In the genomic region with DNA sequence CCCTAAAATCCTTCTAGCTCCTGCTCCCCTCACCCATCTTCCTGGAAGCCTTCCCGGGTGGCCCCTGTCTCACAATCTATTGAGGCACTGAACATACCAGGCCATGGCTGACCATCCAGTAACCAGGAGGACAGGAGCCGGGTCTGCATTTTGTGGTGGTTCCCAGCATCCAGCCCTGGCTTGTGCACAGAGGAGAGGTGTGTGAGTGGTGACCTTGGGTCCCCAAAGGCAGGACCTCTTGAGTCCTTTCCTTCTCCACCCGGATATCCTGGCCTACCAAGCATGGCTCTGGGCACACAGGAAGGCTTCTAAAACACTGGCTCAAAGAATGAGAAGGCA, we compare ENCODE assay signal across 9 cellular contexts. TPM values are rescaled to one million over a fixed set of nuclear protein-coding genes. Genes with fewer than 3 reads are reported as not detected.
DNase-seq lines count a peak whose midpoint lies in the region; ATAC-seq, FAIRE-seq and TF ChIP-seq lines count a peak whose summit lies in the region.
"Had no signal": no experiment of that assay in that cellular context is flagged by ENCODE, and none has a peak within 500 bp of the region (broad histone marks: within the 10 kb centered on the region; RNA-seq: fewer than 3 reads in every experiment).

No MANE protein-coding gene starts in this region.

- peak overlapping the region; percentile 89 for H3K4me3 Mint-ChIP-seq in activated B cell treated with CpG ODN at 0.5 μM for 24 hours
- no peak overlapping the region for H3K4me3 Mint-ChIP-seq in nephron progenitor cell

- H3K27ac ChIP-seq in HEK293 (ENCODE audit: extremely low read depth, low read depth, low read length) (peak overlapping the region; percentile 77), kidney (ENCODE audit: low read depth in 2 of 2, low read length in 2 of 2) (peak overlapping the region; percentile 10 to 69), stomach (peak overlapping the region; percentile 60 to 95 (median 89))

- CTCF ChIA-PET in HEK293 (lab: Yijun Ruan, JAX) (interaction anchor here (0.6 to 25.7 kb wide), 6 partner anchors 11 to 160 kb away, joined by 3 to 649 read pairs (median 6); a partner anchor contains a TSS), activated B cell treated with CpG ODN at 0.5 μM for 24 hours (lab: Charles Lee) (interaction anchor here (1.2 to 26.2 kb wide), 5 partner anchors 9 to 159 kb away, joined by 3 to 1146 read pairs (median 5); a partner anchor contains a TSS)

- H3K9me3 Mint-ChIP-seq in activated B cell treated with CpG ODN at 0.5 μM for 24 hours (no peaks in the 10 kb centered on the region), nephron progenitor cell (no peaks in the 10 kb centered on the region)

- intact Hi-C loops in activated B cell treated with CpG ODN at 0.5 μM for 24 hours (cut with micrococcal nuclease) (loop anchor here (2.0 to 5.0 kb wide), 4 partner anchors 247 to 663 kb away; a partner anchor contains a TSS), kidney (cut with DNase I) (no loop called here), stomach (cut with DNase I; ENCODE audit: low total_unique reads) (no loop called here)

- no peak for TF ChIP-seq EP300 in stomach (IDR thresholded peaks at IDR 0.05)

- no peak overlapping the region for H3K4me3 ChIP-seq in HEK293 (ENCODE audit: low read depth, low read length)
- peak overlapping the region in 1 of 2 donors; percentile 7 for H3K4me3 ChIP-seq in kidney (ENCODE audit: low read length in 2 of 2)
- peak overlapping the region in 3 of 4 donors; percentile 21 to 46 (median 26) for H3K4me3 ChIP-seq in stomach

- H3K9ac ChIP-seq in kidney (ENCODE audit: low read length in 2 of 2) = peak overlapping the region; percentile 9 to 55

- TF ChIP-seq CTCF in HEK293 (tag by site-specific recombination; IDR thresholded peaks at IDR 0.05) = no peak
- TF ChIP-seq CTCF in activated B cell treated with CpG ODN at 0.5 μM for 24 hours (IDR thresholded peaks at IDR 0.05) = no peak
- TF ChIP-seq CTCF in kidney (IDR thresholded peaks at IDR 0.05; ENCODE audit: borderline replicate concordance, extremely low read depth, insufficient read depth) = no peak
- no peak for TF ChIP-seq CTCF in stomach (IDR thresholded peaks at IDR 0.05)
- TF ChIP-seq CTCF in nephron progenitor cell (IDR thresholded peaks at IDR 0.05) = no peak
- no peak for TF ChIP-seq CTCF in GM20000 (IDR thresholded peaks at IDR 0.05; ENCODE audit: extremely low read depth, missing control alignments)

- DNase-seq in activated B cell treated with CpG ODN at 0.5 μM for 24 hours (no peak), kidney (no peak), stomach (no peak), nephron progenitor cell (no peak), GM20000 (ENCODE audit: low spot score) (no peak)

- no peaks in the 10 kb centered on the region for H3K9me3 ChIP-seq in HEK293 (ENCODE audit: control insufficient read depth, insufficient read depth, low read depth, low read length)
- H3K9me3 ChIP-seq in kidney (ENCODE audit: control insufficient read depth in 1 of 2, low read length in 2 of 2) = no peaks in the 10 kb centered on the region
- H3K9me3 ChIP-seq in stomach = no peaks in the 10 kb centered on the region

- H3K27ac Mint-ChIP-seq in activated B cell treated with CpG ODN at 0.5 μM for 24 hours = peak overlapping the region; percentile 99
- H3K27ac Mint-ChIP-seq in nephron progenitor cell = no peak overlapping the region

- WGBS in stomach, 5 donors = 16 to 29% (median 20%) methylated on average over 3 of the region's 3 CpGs

- H3K36me3 Mint-ChIP-seq in activated B cell treated with CpG ODN at 0.5 μM for 24 hours (ENCODE audit: low read depth) (peaks cover 67% of the 10 kb centered on the region), nephron progenitor cell (ENCODE audit: low read depth) (peaks cover 4% of the 10 kb centered on the region)

- peaks cover 97% of the 10 kb centered on the region for H3K4me1 Mint-ChIP-seq in activated B cell treated with CpG ODN at 0.5 μM for 24 hours
- H3K4me1 Mint-ChIP-seq in nephron progenitor cell = peaks cover 70% of the 10 kb centered on the region

- ATAC-seq in activated B cell treated with CpG ODN at 0.5 μM for 24 hours (ENCODE audit: low read depth) (no peak), GM19328 (IDR thresholded peaks at IDR 0.05; ENCODE audit: unreplicated experiment) (no peak)

- H3K27me3 Mint-ChIP-seq in activated B cell treated with CpG ODN at 0.5 μM for 24 hours = no peaks in the 10 kb centered on the region
- H3K27me3 Mint-ChIP-seq in nephron progenitor cell (ENCODE audit: low read depth, poor library complexity) = peaks cover 9% of the 10 kb centered on the region

- peaks cover 55% of the 10 kb centered on the region for H3K4me1 ChIP-seq in HEK293 (ENCODE audit: control insufficient read depth, insufficient read depth, low read length)
- H3K4me1 ChIP-seq in kidney (ENCODE audit: control insufficient read depth in 1 of 2, insufficient read depth in 1 of 2, low read depth in 1 of 2, low read length in 2 of 2) = peaks cover 47 to 62% of the 10 kb centered on the region in 2 donors
- H3K4me1 ChIP-seq in stomach = peaks cover 80 to 98% (median 93%) of the 10 kb centered on the region in 4 donors

- no peak for FAIRE-seq in kidney (lab: Jason Lieb, UNC)
- FAIRE-seq: colon had no signal

- no peaks in the 10 kb centered on the region for H3K27me3 ChIP-seq in stomach

- H3K36me3 ChIP-seq in HEK293 (ENCODE audit: control insufficient read depth in 2 of 2, insufficient read depth in 1 of 2, low read length in 2 of 2) = peaks cover 0 to 31% of the 10 kb centered on the region in 2 experiments; a peak in 1 of 3 replicates
- H3K36me3 ChIP-seq in kidney (ENCODE audit: control insufficient read depth in 1 of 2, insufficient read depth in 2 of 2, low read length in 2 of 2) = no peaks in the 10 kb centered on the region
- H3K36me3 ChIP-seq in stomach = peaks cover 0 to 4% (median under 1%) of the 10 kb centered on the region in 4 donors

- POLR2A ChIA-PET in HEK293 (lab: Yijun Ruan, JAX) = no interaction called here
- POLR2A ChIA-PET in activated B cell treated with CpG ODN at 0.5 μM for 24 hours (lab: Charles Lee) = interaction anchor here (0.6 to 32.5 kb wide), 12 partner anchors 3 to 851 kb away, joined by 3 to 2569 read pairs (median 6); a partner anchor contains a TSS

- no peak for TF ChIP-seq POLR2A in stomach (IDR thresholded peaks at IDR 0.05)

TF ChIP-seq in HEK293, 187 proteins besides CTCF, POLR2A, EP300 and RAD21:
- no peak for TF ChIP-seq ZNF112 (tag by site-specific recombination; IDR thresholded peaks at IDR 0.05)
- TF ChIP-seq, protein P1, sequence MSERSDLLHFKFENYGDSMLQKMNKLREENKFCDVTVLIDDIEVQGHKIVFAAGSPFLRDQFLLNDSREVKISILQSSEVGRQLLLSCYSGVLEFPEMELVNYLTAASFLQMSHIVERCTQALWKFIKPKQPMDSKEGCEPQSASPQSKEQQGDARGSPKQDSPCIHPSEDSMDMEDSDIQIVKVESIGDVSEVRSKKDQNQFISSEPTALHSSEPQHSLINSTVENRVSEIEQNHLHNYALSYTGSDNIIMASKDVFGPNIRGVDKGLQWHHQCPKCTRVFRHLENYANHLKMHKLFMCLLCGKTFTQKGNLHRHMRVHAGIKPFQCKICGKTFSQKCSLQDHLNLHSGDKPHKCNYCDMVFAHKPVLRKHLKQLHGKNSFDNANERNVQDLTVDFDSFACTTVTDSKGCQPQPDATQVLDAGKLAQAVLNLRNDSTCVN (tag by site-specific recombination; optimal IDR thresholded peaks at IDR 0.05) = peak; percentile 3

RNA-seq across cellular contexts. Expression of a gene that starts 7.8 kb away (rescaled TPM):
- total RNA-seq in activated B cell treated with CpG ODN at 0.5 μM for 24 hours (540 and 557 TPM in 2 replicates), kidney (58.8 TPM), stomach (10 to 100 TPM; 15.2 to 61.0 (median 20.7) TPM)
- polyA plus RNA-seq in kidney (ENCODE audit: insufficient read depth, low read depth, low replicate concordance) (18.9 TPM), stomach (10 to 100 TPM; 21.8 to 33.4 (median 26.2) TPM)

RNA-seq across cellular contexts. Expression of a gene that starts 22.9 kb away (rescaled TPM):
- total RNA-seq in activated B cell treated with CpG ODN at 0.5 μM for 24 hours = 1.0 and 2.2 TPM in 2 replicates
- total RNA-seq in kidney = not detected
- not detected for polyA plus RNA-seq in kidney (ENCODE audit: insufficient read depth, low read depth, low replicate concordance)
- 10 to 100 TPM in 1 of 5 donors, 1 to 10 TPM in 1, not detected in 3; 5.9 to 83.5 TPM for total RNA-seq in stomach
- not detected for polyA plus RNA-seq in stomach

RNA-seq across cellular contexts. Expression of a gene that starts 36.7 kb away (rescaled TPM):
- total RNA-seq in activated B cell treated with CpG ODN at 0.5 μM for 24 hours (0.20 and 0.22 TPM in 2 replicates), kidney (not detected), stomach (10 to 100 TPM in 2 of 5 donors, not detected in 3; 37.5 to 57.8 TPM)
- polyA plus RNA-seq in kidney (ENCODE audit: insufficient read depth, low read depth, low replicate concordance) (not detected), stomach (1 to 10 TPM in 1 of 3 donors, under 1 TPM in 1, not detected in 1; 0.61 to 1.4 TPM)

RNA-seq across cellular contexts. Expression of a gene that starts 41.1 kb away (rescaled TPM):
- 0.16 TPM in 1 of 2 replicates, not detected in the other for total RNA-seq in activated B cell treated with CpG ODN at 0.5 μM for 24 hours
- not detected for total RNA-seq in kidney
- not detected for polyA plus RNA-seq in kidney (ENCODE audit: insufficient read depth, low read depth, low replicate concordance)
- not detected for total RNA-seq in stomach
- polyA plus RNA-seq in stomach = not detected
- total RNA-seq: T-helper 2 cell treated with Interferon-gamma antibody and Interleukin-4, amounts not matched to agents 100 ng/mL and 5 ng/mL, for 36 hours had no signal

RNA-seq across cellular contexts. Expression of a gene that starts 53.2 kb away (rescaled TPM):
- total RNA-seq in activated B cell treated with CpG ODN at 0.5 μM for 24 hours = 43.6 and 52.1 TPM in 2 replicates
- total RNA-seq in kidney = 36.1 TPM
- polyA plus RNA-seq in kidney (ENCODE audit: insufficient read depth, low read depth, low replicate concordance) = 34.5 TPM
- 100 to 1,000 TPM in 2 of 5 donors, 10 to 100 TPM in 3; 25.0 to 251 (median 50.7) TPM for total RNA-seq in stomach
- polyA plus RNA-seq in stomach = 10 to 100 TPM; 19.4 to 42.4 (median 24.0) TPM
